ENCODE assay signal across 9 cellular contexts in the genomic region with DNA sequence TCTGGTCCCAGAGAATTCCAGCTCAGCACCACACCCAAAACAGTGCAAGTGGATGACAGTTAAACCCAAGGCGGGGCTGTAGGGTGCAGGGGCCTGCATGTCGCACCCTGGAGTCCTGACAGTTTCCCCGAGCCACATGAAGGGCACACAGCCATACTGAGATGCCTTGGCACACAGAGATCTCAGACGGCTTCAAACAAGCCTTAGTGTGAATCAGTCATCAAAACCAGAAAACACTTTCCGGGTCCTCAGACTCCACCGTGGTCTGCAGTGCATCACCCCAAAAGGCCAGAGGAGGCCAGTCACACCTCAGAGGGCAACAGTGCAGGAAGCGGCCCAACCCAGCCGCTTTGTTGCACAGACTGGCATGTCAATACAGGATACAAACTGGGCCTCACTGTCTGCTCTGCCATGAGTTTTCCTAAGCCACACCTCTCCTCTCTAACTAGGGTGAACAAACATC.
DNase-seq lines count a peak whose midpoint lies in the region; ATAC-seq and TF ChIP-seq lines count a peak whose summit lies in the region.
"Had no signal": no experiment of that assay in that cellular context is flagged by ENCODE, and none has a peak within 500 bp of the region (broad histone marks: within the 10 kb centered on the region; RNA-seq: fewer than 3 reads in every experiment).

No MANE protein-coding gene starts in this region.

- H3K27me3 ChIP-seq in OCI-LY3 (ENCODE audit: low read depth, low read length) (no peaks in the 10 kb centered on the region), breast epithelium (no peaks in the 10 kb centered on the region), gastroesophageal sphincter (no peaks in the 10 kb centered on the region)

- peak overlapping the region; percentile 88 for H3K9ac ChIP-seq in OCI-LY3 (ENCODE audit: low read length)

- intact Hi-C loops in breast epithelium (cut with DNase I; ENCODE audit: low total_unique reads) (no loop called here), posterior cingulate gyrus (cut with DNase I) (no loop called here)

- DNase-seq in GM12864 (ENCODE audit: low read depth) = no peak
- no peak for DNase-seq in breast epithelium (ENCODE audit: low spot score in 2 of 2)
- peak; percentile 69 for DNase-seq in natural killer cell treated with Interleukin-12 subunit alpha and Interleukin-12 subunit beta and Interleukin-15 and Interleukin-18, amount 100 ng/mL, for 72 hours (ENCODE audit: low spot score)
- DNase-seq in medulla oblongata (ENCODE audit: extremely low spot score) = no peak
- no peak for DNase-seq in posterior cingulate gyrus

- peak; percentile 45 for ATAC-seq in GM21825 (IDR thresholded peaks at IDR 0.05; ENCODE audit: unreplicated experiment)
- peak; percentile 92 to 93 for ATAC-seq in natural killer cell treated with Interleukin-12 subunit alpha and Interleukin-12 subunit beta and Interleukin-15 and Interleukin-18, amount 100 ng/mL, for 72 hours
- ATAC-seq in gastroesophageal sphincter = no peak

- H3K9me3 Mint-ChIP-seq in natural killer cell treated with Interleukin-12 subunit alpha and Interleukin-12 subunit beta and Interleukin-15 and Interleukin-18, amount 100 ng/mL, for 72 hours = no peaks in the 10 kb centered on the region

- peaks cover 19 to 42% of the 10 kb centered on the region in 2 donors for H3K4me1 Mint-ChIP-seq in natural killer cell treated with Interleukin-12 subunit alpha and Interleukin-12 subunit beta and Interleukin-15 and Interleukin-18, amount 100 ng/mL, for 72 hours (ENCODE audit: low read depth in 2 of 2)

- peaks cover 80% of the 10 kb centered on the region for H3K4me1 ChIP-seq in OCI-LY3 (ENCODE audit: low read length)
- H3K4me1 ChIP-seq in breast epithelium = peaks cover 0 to 9% of the 10 kb centered on the region in 2 donors
- H3K4me1 ChIP-seq in gastroesophageal sphincter = peaks cover 0 to 5% (median 0%) of the 10 kb centered on the region in 3 donors

- no peaks in the 10 kb centered on the region for H4K20me1 ChIP-seq in OCI-LY3 (ENCODE audit: insufficient read depth, low read length)

- H2AFZ ChIP-seq in OCI-LY3 (ENCODE audit: low read depth, low read length) = no peak overlapping the region

- H3K4me3 Mint-ChIP-seq in natural killer cell treated with Interleukin-12 subunit alpha and Interleukin-12 subunit beta and Interleukin-15 and Interleukin-18, amount 100 ng/mL, for 72 hours = peak overlapping the region; percentile 78

- H3K4me2 ChIP-seq in OCI-LY3 (ENCODE audit: low read length) = peak overlapping the region; percentile 63

- TF ChIP-seq CTCF in GM12864 (IDR thresholded peaks at IDR 0.05; ENCODE audit: low read depth, low read length, missing control alignments) (peak; percentile 58), OCI-LY3 (IDR thresholded peaks at IDR 0.05; ENCODE audit: low read depth, low read length) (peak; percentile 11; the same call in 1 of the 2 replicates), breast epithelium (IDR thresholded peaks at IDR 0.05) (peak in 1 of 3 donors; percentile 34), gastroesophageal sphincter (IDR thresholded peaks at IDR 0.05) (no peak)

- peak overlapping the region; percentile 100 for H3K27ac ChIP-seq in OCI-LY3 (ENCODE audit: low read length)
- H3K27ac ChIP-seq in breast epithelium = peak overlapping the region; percentile 11 to 48
- no peak overlapping the region for H3K27ac ChIP-seq in gastroesophageal sphincter
- H3K27ac ChIP-seq: HL-60 had no signal

- H3K27ac Mint-ChIP-seq in natural killer cell treated with Interleukin-12 subunit alpha and Interleukin-12 subunit beta and Interleukin-15 and Interleukin-18, amount 100 ng/mL, for 72 hours = peak overlapping the region; percentile 69 to 85

- 76 to 80% methylated on average over 2 to 4 of the region's 8 CpGs for WGBS in gastroesophageal sphincter (ENCODE audit: low coverage in 1 of 2), 2 donors

- H3K27me3 Mint-ChIP-seq in natural killer cell treated with Interleukin-12 subunit alpha and Interleukin-12 subunit beta and Interleukin-15 and Interleukin-18, amount 100 ng/mL, for 72 hours = no peaks in the 10 kb centered on the region

- no peak for TF ChIP-seq POLR2A in breast epithelium (IDR thresholded peaks at IDR 0.05)
- TF ChIP-seq POLR2A in gastroesophageal sphincter (IDR thresholded peaks at IDR 0.05) = no peak

- no peaks in the 10 kb centered on the region for H3K36me3 ChIP-seq in OCI-LY3 (replicated peaks; ENCODE audit: low read depth, low read length)
- no peaks in the 10 kb centered on the region for H3K36me3 ChIP-seq in breast epithelium
- H3K36me3 ChIP-seq in gastroesophageal sphincter = no peaks in the 10 kb centered on the region

- peak overlapping the region; percentile 28 for H3K4me3 ChIP-seq in GM12864 (ENCODE audit: low read depth, low read length)
- peak overlapping the region; percentile 56 for H3K4me3 ChIP-seq in OCI-LY3 (ENCODE audit: low read length)
- H3K4me3 ChIP-seq in breast epithelium = no peak overlapping the region
- no peak overlapping the region for H3K4me3 ChIP-seq in gastroesophageal sphincter

- TF ChIP-seq EP300 in gastroesophageal sphincter (IDR thresholded peaks at IDR 0.05) = no peak

- H3K79me2 ChIP-seq in OCI-LY3 (ENCODE audit: low read length) = peaks cover 6% of the 10 kb centered on the region; the same call in 1 of the 2 replicates

- H3K9me3 ChIP-seq in OCI-LY3 (ENCODE audit: insufficient read depth, low read length) (no peaks in the 10 kb centered on the region), breast epithelium (peaks cover 0 to 2% of the 10 kb centered on the region in 2 donors), gastroesophageal sphincter (no peaks in the 10 kb centered on the region)

- H3K36me3 Mint-ChIP-seq in natural killer cell treated with Interleukin-12 subunit alpha and Interleukin-12 subunit beta and Interleukin-15 and Interleukin-18, amount 100 ng/mL, for 72 hours = no peaks in the 10 kb centered on the region

Comparison
In these comparisons a context has a peak if more than half of its experiments do, and no peak if none do; other contexts are left out.
1. H3K4me3 ChIP-seq: peak in GM12864 (single experiment) and OCI-LY3 (single experiment); none in breast epithelium (0 of 3) and gastroesophageal sphincter (0 of 2).
2. CTCF ChIP-seq: peak in GM12864 (single experiment) and OCI-LY3 (single experiment); none in gastroesophageal sphincter (0 of 4).
3. H3K27ac ChIP-seq: peak in OCI-LY3 (single experiment) and breast epithelium (2 of 2); none in gastroesophageal sphincter (0 of 4).